Comparison of ENCODE assay signal across 26 cellular contexts in genomic region chr16:27737513-27737912, GRCh38.
DNase-seq lines count a peak whose midpoint lies in the region; ATAC-seq, FAIRE-seq and TF ChIP-seq lines count a peak whose summit lies in the region.
"Had no signal": no experiment of that assay in that cellular context is flagged by ENCODE, and none has a peak within 500 bp of the region (broad histone marks: within the 10 kb centered on the region; RNA-seq: fewer than 3 reads in every experiment).

No MANE protein-coding gene starts in this region.

- H3K27me3 ChIP-seq in bronchial epithelial cell (ENCODE audit: control insufficient read depth, insufficient read depth, low read length) = no peaks in the 10 kb centered on the region
- H3K27me3 ChIP-seq in suprapubic skin = no peaks in the 10 kb centered on the region
- no peaks in the 10 kb centered on the region for H3K27me3 ChIP-seq in BE2C

- H3K27ac Mint-ChIP-seq in nephron progenitor cell = peak overlapping the region; percentile 69
- H3K27ac Mint-ChIP-seq: B cell; CD8-positive, alpha-beta memory T cell; IgD-negative memory B cell had no signal

- H3K9me3 Mint-ChIP-seq in nephron progenitor cell = no peaks in the 10 kb centered on the region
- H3K9me3 Mint-ChIP-seq: CD14-positive monocyte; CD8-positive, alpha-beta memory T cell; IgD-negative memory B cell had no signal

- H3K36me3 Mint-ChIP-seq in nephron progenitor cell (ENCODE audit: low read depth) = peaks cover 22% of the 10 kb centered on the region

- no peak for TF ChIP-seq POLR2A in suprapubic skin (IDR thresholded peaks at IDR 0.05)

- peaks cover 12% of the 10 kb centered on the region for H3K4me1 ChIP-seq in suprapubic skin
- no peaks in the 10 kb centered on the region for H3K4me1 ChIP-seq in BE2C

- H3K27ac ChIP-seq in suprapubic skin = peak overlapping the region; percentile 68
- H3K27ac ChIP-seq: HL-60, KMS-11, RWPE1 had no signal

- H3K36me3 ChIP-seq in bronchial epithelial cell (ENCODE audit: control insufficient read depth, insufficient read depth, low read length) = peaks cover 6% of the 10 kb centered on the region
- H3K36me3 ChIP-seq in suprapubic skin = peaks cover 9% of the 10 kb centered on the region
- no peaks in the 10 kb centered on the region for H3K36me3 ChIP-seq in BE2C

- peak overlapping the region; percentile 16 for H3K4me3 Mint-ChIP-seq in nephron progenitor cell
- H3K4me3 Mint-ChIP-seq: B cell; CD14-positive monocyte; CD8-positive, alpha-beta memory T cell; IgD-negative memory B cell had no signal

- no peak for TF ChIP-seq CTCF in bronchial epithelial cell (IDR thresholded peaks at IDR 0.05; ENCODE audit: insufficient read depth, low read length, severe bottlenecking)
- TF ChIP-seq CTCF in epithelial cell of esophagus (IDR thresholded peaks at IDR 0.05; ENCODE audit: insufficient read depth, low read depth, low read length, missing control alignments) = no peak
- no peak for TF ChIP-seq CTCF in nephron progenitor cell (IDR thresholded peaks at IDR 0.05)
- TF ChIP-seq CTCF in suprapubic skin (IDR thresholded peaks at IDR 0.05) = no peak
- TF ChIP-seq CTCF in BE2C (IDR thresholded peaks at IDR 0.05; ENCODE audit: low read depth, low read length) = no peak

- TF ChIP-seq EP300 in suprapubic skin (IDR thresholded peaks at IDR 0.05) = no peak

- no peak for ATAC-seq in GM18867 (IDR thresholded peaks at IDR 0.05; ENCODE audit: unreplicated experiment)
- ATAC-seq: Panc1 had no signal

- H3K4me1 Mint-ChIP-seq in nephron progenitor cell = peaks cover 47% of the 10 kb centered on the region
- H3K4me1 Mint-ChIP-seq: B cell; CD14-positive monocyte; CD8-positive, alpha-beta memory T cell had no signal

- peaks cover 3% of the 10 kb centered on the region for H3K27me3 Mint-ChIP-seq in nephron progenitor cell (ENCODE audit: low read depth, poor library complexity)
- H3K27me3 Mint-ChIP-seq: B cell, IgD-negative memory B cell had no signal

- no peak for FAIRE-seq in bronchial epithelial cell (lab: Jason Lieb, UNC)
- FAIRE-seq: GM12891, GM19239, H54 had no signal

- no peaks in the 10 kb centered on the region for H3K9me3 ChIP-seq in suprapubic skin
- H3K9me3 ChIP-seq in BE2C = no peaks in the 10 kb centered on the region

- H3K4me3 ChIP-seq in bronchial epithelial cell (ENCODE audit: low read depth, low read length) (no peak overlapping the region), epithelial cell of esophagus (ENCODE audit: low read length) (no peak overlapping the region), suprapubic skin (no peak overlapping the region), BE2C (ENCODE audit: low read depth, low read length) (no peak overlapping the region)

- peak; percentile 29 for DNase-seq in bronchial epithelial cell (ENCODE audit: low read depth)
- DNase-seq in epithelial cell of esophagus (ENCODE audit: low read depth) = peak; percentile 65
- DNase-seq in nephron progenitor cell = no peak
- DNase-seq in suprapubic skin (ENCODE audit: low spot score in 2 of 2) = no peak
- no peak for DNase-seq in activated CD4-positive, alpha-beta T cell treated with anti-CD3 and anti-CD28 coated beads, Interleukin-2, amount 50 U/mL, for 48 hours
- DNase-seq in BE2C = no peak
- DNase-seq: Calu3; CD8-positive, alpha-beta memory T cell; DMS79 treated with DMSO at 0.1 percent for 48 hours; GF-D8; MM.1S; NCI-H1694 treated with DMSO at 0.1 percent for 48 hours; NCI-H2081; NCI-H446; SHP77 had no signal

- WGBS in suprapubic skin = 47% methylated on average over 11 of the region's 11 CpGs

Comparison
In these comparisons a context has a peak if more than half of its experiments do, and no peak if none do; other contexts are left out.
1. DNase-seq: peak in bronchial epithelial cell (single experiment) and epithelial cell of esophagus (single experiment); none in nephron progenitor cell (single experiment), suprapubic skin (0 of 2), activated CD4-positive, alpha-beta T cell treated with anti-CD3 and anti-CD28 coated beads, Interleukin-2, amount 50 U/mL, for 48 hours (0 of 2) and BE2C (single experiment).